Comparison of ENCODE assay signal across 16 cellular contexts in the genomic region with DNA sequence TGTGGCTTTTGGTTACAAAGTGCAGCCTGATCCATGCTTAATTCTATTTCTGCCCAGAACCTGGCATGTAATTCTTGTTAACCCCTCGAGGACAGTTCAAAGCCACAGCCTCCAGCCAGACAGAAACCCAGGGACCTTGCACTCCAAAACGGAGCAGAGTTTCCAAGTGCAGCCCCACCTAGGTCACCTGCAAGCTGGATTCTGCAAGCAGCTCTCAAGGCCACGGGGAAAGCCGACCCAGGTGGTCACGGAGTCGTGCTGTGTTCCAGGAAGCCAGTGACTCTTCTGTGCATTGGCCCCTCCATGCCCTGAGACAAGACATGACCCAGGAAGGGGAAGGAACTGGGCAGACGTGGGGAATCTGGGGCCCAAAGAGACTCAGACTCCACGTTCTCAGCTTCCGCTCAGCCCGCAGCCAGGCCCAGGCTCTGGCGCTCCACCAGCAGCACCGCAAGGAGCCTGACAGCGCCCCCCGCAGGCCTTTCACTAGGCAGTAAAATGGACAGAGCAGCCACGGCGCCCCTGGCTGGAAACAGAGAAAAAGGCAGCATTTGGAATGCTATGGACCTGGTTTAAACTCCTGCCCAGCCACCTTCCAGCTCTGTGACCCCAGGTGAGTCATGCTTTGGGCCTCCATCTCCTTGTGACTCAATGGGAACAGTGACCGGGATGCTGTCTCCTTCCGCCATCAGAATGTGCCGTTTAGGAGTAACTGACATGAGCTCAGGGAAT. TPM values are rescaled to one million over a fixed set of nuclear protein-coding genes. Genes with fewer than 3 reads are reported as not detected.
DNase-seq lines count a peak whose midpoint lies in the region; ATAC-seq and TF ChIP-seq lines count a peak whose summit lies in the region.
"Had no signal": no experiment of that assay in that cellular context is flagged by ENCODE, and none has a peak within 500 bp of the region (broad histone marks: within the 10 kb centered on the region; RNA-seq: fewer than 3 reads in every experiment).

No MANE protein-coding gene starts in this region.

- TF ChIP-seq CTCF in fibroblast of villous mesenchyme (IDR thresholded peaks at IDR 0.05; ENCODE audit: insufficient read depth, low read depth, low read length) (peak; percentile 12), testis (IDR thresholded peaks at IDR 0.05) (no peak), mammary epithelial cell (conservative IDR thresholded peaks at IDR 0.05 in 1 of 2, IDR thresholded peaks at IDR 0.05 in 1 of 2; ENCODE audit: extremely low read depth in 1 of 2, insufficient read depth in 1 of 2, low read depth in 1 of 2, low read length in 2 of 2) (peak in 1 of 2 donors; percentile 21)

- dilution Hi-C loops in mammary epithelial cell (cut with HindIII; ENCODE audit: low sequenced_read_pairs): no loop called here

- intact Hi-C loops in testis (cut with DNase I; ENCODE audit: low total_unique reads) (no loop called here), mammary epithelial cell (cut with micrococcal nuclease) (loop anchor here (5.0 kb wide), 1 partner anchor 126 kb away; no protein-coding TSS in a partner anchor)

- H3K4me3 Mint-ChIP-seq in activated CD4-positive, alpha-beta T cell treated with anti-CD3 and anti-CD28 coated beads, Interleukin-2, amount 10 ng/mL, durations not matched to agents 7 days and 5 days: no peak overlapping the region
- H3K4me3 Mint-ChIP-seq: central memory CD8-positive, alpha-beta T cell had no signal

- H3K36me3 Mint-ChIP-seq in activated CD4-positive, alpha-beta T cell treated with anti-CD3 and anti-CD28 coated beads, Interleukin-2, amount 10 ng/mL, durations not matched to agents 7 days and 5 days (ENCODE audit: low read depth): peaks cover 2% of the 10 kb centered on the region

- no peaks in the 10 kb centered on the region for H3K79me2 ChIP-seq in mammary epithelial cell (ENCODE audit: insufficient read depth, low read length)

- ATAC-seq in GM21528 (IDR thresholded peaks at IDR 0.05; ENCODE audit: low FRiP score, unreplicated experiment): no peak
- ATAC-seq: left colon had no signal

- no peak overlapping the region for H3K9ac ChIP-seq in mammary epithelial cell (ENCODE audit: insufficient read depth, low read length)

- in situ Hi-C loops in mammary epithelial cell (cut with MboI; ENCODE audit: low sequenced_read_pairs in 2 of 2): no loop called here

- no peak for TF ChIP-seq POLR2A in testis (IDR thresholded peaks at IDR 0.05)

- H3K4me1 Mint-ChIP-seq in activated CD4-positive, alpha-beta T cell treated with anti-CD3 and anti-CD28 coated beads, Interleukin-2, amount 10 ng/mL, durations not matched to agents 7 days and 5 days: no peaks in the 10 kb centered on the region

- no peaks in the 10 kb centered on the region for H3K9me3 ChIP-seq in testis
- H3K9me3 ChIP-seq in mammary epithelial cell (replicated peaks; ENCODE audit: insufficient read depth, low read length): no peaks in the 10 kb centered on the region
- H3K9me3 ChIP-seq: sigmoid colon had no signal

- H3K4me1 ChIP-seq in testis (no peaks in the 10 kb centered on the region), mammary epithelial cell (ENCODE audit: insufficient read depth, low read length) (peaks cover 8% of the 10 kb centered on the region)
- H3K4me1 ChIP-seq: sigmoid colon had no signal

- CTCF ChIA-PET in activated CD4-positive, alpha-beta T cell treated with anti-CD3 and anti-CD28 coated beads, Interleukin-2, amount 10 ng/mL, durations not matched to agents 7 days and 5 days (lab: Charles Lee): interaction anchor here (1.4 kb wide), 1 partner anchor 14 kb away, joined by 3 read pairs; no protein-coding TSS in a partner anchor
- CTCF ChIA-PET in mammary epithelial cell (lab: Charles Lee; ENCODE audit: low non-redundant PET): no interaction called here

- H3K36me3 ChIP-seq in testis (ENCODE audit: low read depth, missing control alignments): no peaks in the 10 kb centered on the region
- H3K36me3 ChIP-seq in mammary epithelial cell (ENCODE audit: insufficient read depth, low read length): no peaks in the 10 kb centered on the region
- H3K36me3 ChIP-seq: sigmoid colon had no signal

- POLR2A ChIA-PET in activated CD4-positive, alpha-beta T cell treated with anti-CD3 and anti-CD28 coated beads, Interleukin-2, amount 10 ng/mL, durations not matched to agents 7 days and 5 days (lab: Charles Lee): no interaction called here

- BruUV-seq in mammary epithelial cell (replicated peaks; lab: Mats Ljungman, UMichigan): no TSS peak

- no peaks in the 10 kb centered on the region for H3K27me3 Mint-ChIP-seq in activated CD4-positive, alpha-beta T cell treated with anti-CD3 and anti-CD28 coated beads, Interleukin-2, amount 10 ng/mL, durations not matched to agents 7 days and 5 days
- H3K27me3 Mint-ChIP-seq: central memory CD8-positive, alpha-beta T cell had no signal

- 75 to 79% methylated on average over 13 to 19 of the region's 19 CpGs for WGBS in testis, 2 donors
- 90% methylated on average over 18 of the region's 19 CpGs for WGBS in mammary epithelial cell (ENCODE audit: low coverage, missing lambda C conversion rate)

- no peaks in the 10 kb centered on the region for H3K27me3 ChIP-seq in testis
- no peaks in the 10 kb centered on the region for H3K27me3 ChIP-seq in mammary epithelial cell (ENCODE audit: insufficient read depth, low read length)
- H3K27me3 ChIP-seq: sigmoid colon had no signal

- H2AFZ ChIP-seq in mammary epithelial cell (ENCODE audit: low read depth, low read length): no peak overlapping the region

- no peaks in the 10 kb centered on the region for H3K9me3 Mint-ChIP-seq in activated CD4-positive, alpha-beta T cell treated with anti-CD3 and anti-CD28 coated beads, Interleukin-2, amount 10 ng/mL, durations not matched to agents 7 days and 5 days
- H3K9me3 Mint-ChIP-seq: central memory CD8-positive, alpha-beta T cell had no signal

- peak overlapping the region; percentile 36 for H3K27ac Mint-ChIP-seq in activated CD4-positive, alpha-beta T cell treated with anti-CD3 and anti-CD28 coated beads, Interleukin-2, amount 10 ng/mL, durations not matched to agents 7 days and 5 days

- DNase-seq in activated CD4-positive, alpha-beta T cell treated with anti-CD3 and anti-CD28 coated beads, Interleukin-2, amount 10 ng/mL, durations not matched to agents 7 days and 5 days: no peak
- no peak for DNase-seq in activated CD4-positive, alpha-beta T cell treated with anti-CD3 and anti-CD28 coated beads, Interleukin-2, amount 50 U/mL, for 4 hours
- DNase-seq in RKO (ENCODE audit: low spot score) (peak; percentile 66), fibroblast of villous mesenchyme (ENCODE audit: low read depth) (no peak), testis (peak; percentile 21), mammary epithelial cell (no peak), NCI-H2029 treated with DMSO at 0.1 percent for 48 hours (lab: John Stamatoyannopoulos, UW) (no peak)
- DNase-seq: activated CD8-positive, alpha-beta memory T cell treated with anti-CD3 and anti-CD28 coated beads for 24 hours; AML-193; left colon; NCI-H1048; SHP77 treated with DMSO at 0.1 percent for 48 hours; sigmoid colon had no signal

- H4K20me1 ChIP-seq in mammary epithelial cell (ENCODE audit: insufficient read depth, low read length): no peaks in the 10 kb centered on the region

- H3K4me2 ChIP-seq in mammary epithelial cell (ENCODE audit: insufficient read depth, low read depth, low read length): no peak overlapping the region

- no peak overlapping the region for H3K27ac ChIP-seq in testis
- H3K27ac ChIP-seq in mammary epithelial cell (ENCODE audit: insufficient read depth, low read depth, low read length): no peak overlapping the region
- H3K27ac ChIP-seq: sigmoid colon had no signal

- H3K4me3 ChIP-seq in fibroblast of villous mesenchyme (ENCODE audit: low read depth, low read length) (no peak overlapping the region), testis (no peak overlapping the region), mammary epithelial cell (replicated peaks in 1 of 3; ENCODE audit: insufficient read depth in 1 of 3, low read depth in 2 of 3, low read length in 3 of 3) (no peak overlapping the region)
- H3K4me3 ChIP-seq: sigmoid colon had no signal

RNA-seq across cellular contexts. Expression of a gene that starts 27.3 kb away (rescaled TPM):
- not detected for total RNA-seq in activated CD4-positive, alpha-beta T cell treated with anti-CD3 and anti-CD28 coated beads, Interleukin-2, amount 10 ng/mL, durations not matched to agents 7 days and 5 days
- total RNA-seq in fibroblast of villous mesenchyme (not detected in 2 replicates), testis (1 to 10 TPM; 1.1 to 1.9 TPM), mammary epithelial cell (not detected)
- polyA plus RNA-seq in testis (ENCODE audit: insufficient read depth, low read depth, low replicate concordance) (2.8 TPM), mammary epithelial cell (not detected)
- polyA minus RNA-seq in mammary epithelial cell: not detected
- total RNA-seq: subcutaneous adipose tissue had no signal

Comparison
In these comparisons a context has a peak if more than half of its experiments do, and no peak if none do; other contexts are left out.
1. DNase-seq: peak in RKO (single experiment) and testis (single experiment); none in activated CD4-positive, alpha-beta T cell treated with anti-CD3 and anti-CD28 coated beads, Interleukin-2, amount 10 ng/mL, durations not matched to agents 7 days and 5 days (single experiment), activated CD4-positive, alpha-beta T cell treated with anti-CD3 and anti-CD28 coated beads, Interleukin-2, amount 50 U/mL, for 4 hours (0 of 2), fibroblast of villous mesenchyme (single experiment), mammary epithelial cell (single experiment) and NCI-H2029 treated with DMSO at 0.1 percent for 48 hours (single experiment).